In the genomic region with DNA sequence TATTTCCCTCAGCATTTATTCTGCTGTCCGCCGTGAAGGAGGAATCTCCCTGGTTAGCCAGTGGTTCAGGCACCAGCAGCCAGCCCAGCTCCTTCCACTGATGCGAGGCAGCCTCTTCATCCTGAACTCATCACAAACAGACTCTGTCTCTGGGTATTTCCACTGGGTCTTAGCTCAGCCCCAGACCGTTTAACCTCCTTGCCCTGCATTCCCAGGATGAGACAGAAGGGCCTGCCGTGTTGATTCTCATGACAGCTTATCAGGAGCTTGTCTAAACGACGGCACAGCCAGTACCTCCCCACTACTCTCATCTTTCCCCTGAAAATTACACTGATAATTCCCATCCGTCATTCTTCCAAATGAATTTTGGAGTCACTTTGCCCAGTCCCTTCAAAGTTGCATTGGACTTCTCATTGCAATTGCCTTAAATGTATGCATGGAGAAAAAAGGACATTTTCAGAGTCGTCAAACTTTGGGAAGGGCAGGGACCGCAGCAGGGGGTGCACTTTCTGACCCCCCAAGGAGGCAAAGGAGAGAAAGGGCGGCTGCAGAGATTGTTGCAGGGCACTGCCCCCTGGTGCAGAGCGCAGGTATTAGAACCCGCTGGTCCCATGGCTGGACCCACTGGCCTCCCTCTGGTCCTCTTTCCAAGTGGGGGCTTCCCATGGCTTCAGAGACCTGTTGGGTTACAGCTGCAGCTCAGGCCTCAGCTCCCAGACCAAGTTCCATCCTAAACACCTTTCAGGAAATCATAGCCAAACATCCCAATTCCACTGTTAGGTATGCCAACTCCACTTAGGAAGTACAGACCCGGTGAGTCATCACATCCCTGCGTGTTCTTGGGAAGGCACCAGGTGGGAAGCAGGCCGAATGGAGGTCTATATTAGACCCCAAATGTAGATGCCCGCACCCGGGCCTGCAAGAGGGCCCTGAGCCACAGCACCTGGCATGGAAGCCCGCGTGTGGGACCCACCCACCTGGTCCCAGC, we compare ENCODE assay signal across 9 cellular contexts. TPM values are rescaled to one million over a fixed set of nuclear protein-coding genes. Genes with fewer than 3 reads are reported as not detected.
A peak's percentile ranks its signal among the peaks of the same experiment; 100 is the strongest.
DNase-seq lines count a peak whose midpoint lies in the region; ATAC-seq and TF ChIP-seq lines count a peak whose summit lies in the region.
"Had no signal": no experiment of that assay in that cellular context is flagged by ENCODE, and none has a peak within 500 bp of the region (broad histone marks: within the 10 kb centered on the region; RNA-seq: fewer than 3 reads in every experiment).

No MANE protein-coding gene starts in this region.

- TF ChIP-seq EP300 in transverse colon (IDR thresholded peaks at IDR 0.05; ENCODE audit: low read depth): no peak

- TF ChIP-seq POLR2A in transverse colon (IDR thresholded peaks at IDR 0.05): no peak

- intact Hi-C loops in PC-3 (cut with micrococcal nuclease): loop anchor here (1.0 kb wide), 3 partner anchors 50 to 162 kb away; no protein-coding TSS in a partner anchor
- intact Hi-C loops in transverse colon (cut with DNase I; ENCODE audit: low total_unique reads): loop anchor here (5.0 kb wide), 1 partner anchor 123 kb away; no protein-coding TSS in a partner anchor

- peak; percentile 31 for DNase-seq in activated gamma-delta T cell treated with Interleukin-2 at 50 U/mL for 16 hours
- DNase-seq in activated gamma-delta T cell (lab: John Stamatoyannopoulos, UW): no peak
- peak; percentile 67 for DNase-seq in PC-3
- no peak for DNase-seq in fibroblast of pulmonary artery (ENCODE audit: low read depth)
- no peak for DNase-seq in transverse colon
- DNase-seq in NCI-H2029 (lab: John Stamatoyannopoulos, UW): no peak
- no peak for DNase-seq in LoVo (ENCODE audit: low spot score)
- no peak for DNase-seq in NCI-H2029 treated with DMSO at 0.1 percent for 48 hours (lab: John Stamatoyannopoulos, UW)
- DNase-seq: NCI-H446 treated with DMSO at 0.1 percent for 48 hours had no signal

- H4K20me1 ChIP-seq in PC-3 (ENCODE audit: low read length): no peaks in the 10 kb centered on the region

- H3K27ac ChIP-seq in PC-3 (ENCODE audit: low read length): no peak overlapping the region
- H3K27ac ChIP-seq in transverse colon: no peak overlapping the region

- CTCF ChIA-PET in PC-3 (lab: Charles Lee): interaction anchor here (0.6 to 1.4 kb wide), 4 partner anchors 26 to 162 kb away, joined by 3 to 8 read pairs (median 6); no protein-coding TSS in a partner anchor

- no peaks in the 10 kb centered on the region for H3K27me3 ChIP-seq in PC-3 (ENCODE audit: low read length)
- peaks cover 35% of the 10 kb centered on the region for H3K27me3 ChIP-seq in transverse colon

- POLR2A ChIA-PET in PC-3 (lab: Charles Lee; ENCODE audit: unreplicated experiment): no interaction called here

- H3K4me3 ChIP-seq in PC-3 (ENCODE audit: low read length) (no peak overlapping the region), fibroblast of pulmonary artery (replicated peaks; ENCODE audit: low read depth, low read length) (no peak overlapping the region), transverse colon (no peak overlapping the region)

- H3K4me1 ChIP-seq in PC-3 (ENCODE audit: insufficient read depth, low read length): peaks cover 36% of the 10 kb centered on the region
- peaks cover 11 to 23% (median 16%) of the 10 kb centered on the region in 4 donors for H3K4me1 ChIP-seq in transverse colon

- no peaks in the 10 kb centered on the region for H3K79me2 ChIP-seq in PC-3 (ENCODE audit: low read length)

- H3K36me3 ChIP-seq in PC-3 (ENCODE audit: low read depth, low read length): no peaks in the 10 kb centered on the region
- H3K36me3 ChIP-seq in transverse colon: no peaks in the 10 kb centered on the region

- 47 to 50% methylated on average over 7 to 20 of the region's 20 CpGs for WGBS in transverse colon (ENCODE audit: low coverage in 1 of 2), 2 donors

- H3K9ac ChIP-seq in PC-3 (ENCODE audit: low read length): no peak overlapping the region

- H3F3A ChIP-seq in PC-3 (ENCODE audit: low read length, unreplicated experiment): no peaks in the 10 kb centered on the region

- no peak overlapping the region for H3K4me2 ChIP-seq in PC-3 (ENCODE audit: low read length)

- 0 out of 2 replicates have a peak, but pooled peaks have one; percentile 6 for ATAC-seq in PC-3

- no TSS peak for BruUV-seq in PC-3 (replicated peaks; lab: Mats Ljungman, UMichigan)

- in situ Hi-C loops in transverse colon (cut with MboI; ENCODE audit: low pct_ligation_motif_present in 1 of 4, low pct_unique_long_range_greater_than_20kb in 1 of 4, low sequenced_read_pairs in 3 of 4): no loop called here

- H2AFZ ChIP-seq in PC-3 (ENCODE audit: low read length): no peak overlapping the region

- H3K9me3 ChIP-seq in PC-3 (ENCODE audit: low read length) (no peaks in the 10 kb centered on the region), transverse colon (no peaks in the 10 kb centered on the region)

- no peaks in the 10 kb centered on the region for H3K9me2 ChIP-seq in PC-3 (replicated peaks; ENCODE audit: low read length)

- peak; percentile 99 for TF ChIP-seq CTCF in PC-3 (conservative IDR thresholded peaks at IDR 0.05; ENCODE audit: low read depth, low read length)
- TF ChIP-seq CTCF in fibroblast of pulmonary artery (IDR thresholded peaks at IDR 0.05; ENCODE audit: low read length, missing control alignments): peak; percentile 69
- TF ChIP-seq CTCF in transverse colon (IDR thresholded peaks at IDR 0.05): peak; percentile 35 to 54 (median 44)

RNA-seq across cellular contexts. Expression of gene MEGF6, which starts 3.7 kb away (rescaled TPM):
- total RNA-seq in PC-3 (2014; rRNA removed) (32.5 and 40.1 TPM in 2 replicates), transverse colon (10 to 100 TPM in 2 of 4 donors, 1 to 10 TPM in 2; 4.1 to 27.1 (median 11.4) TPM)

RNA-seq across cellular contexts. Expression of gene TPRG1L, which starts 9.8 kb away (rescaled TPM):
- 32.0 and 44.5 TPM in 2 replicates for total RNA-seq in PC-3 (2014; rRNA removed)
- 10 to 100 TPM; 24.5 to 86.8 (median 56.0) TPM for total RNA-seq in transverse colon

RNA-seq across cellular contexts. Expression of gene WRAP73, which starts 34.9 kb away (rescaled TPM):
- total RNA-seq in PC-3 (2014; rRNA removed) (57.2 and 67.8 TPM in 2 replicates), transverse colon (10 to 100 TPM; 19.7 to 30.4 (median 25.5) TPM)

RNA-seq across cellular contexts. Expression of gene TP73, which starts 37.3 kb away (rescaled TPM):
- total RNA-seq in PC-3 (2014; rRNA removed) (2.5 and 2.6 TPM in 2 replicates), transverse colon (under 1 TPM in 2 of 4 donors, not detected in 2; 0.20 to 0.32 TPM)

Comparison
In these comparisons a context has a peak if more than half of its experiments do, and no peak if none do; other contexts are left out.
1. DNase-seq: peak in activated gamma-delta T cell treated with Interleukin-2 at 50 U/mL for 16 hours (single experiment) and PC-3 (single experiment); none in activated gamma-delta T cell (single experiment), fibroblast of pulmonary artery (single experiment), transverse colon (single experiment), NCI-H2029 (single experiment), LoVo (single experiment) and NCI-H2029 treated with DMSO at 0.1 percent for 48 hours (single experiment).
2. CTCF ChIP-seq: peak in every context shown above with its lines; median percentile 99 in PC-3; 69 in fibroblast of pulmonary artery; 44 in transverse colon.